18 cellular contexts compared by ENCODE assay signal in the genomic region with DNA sequence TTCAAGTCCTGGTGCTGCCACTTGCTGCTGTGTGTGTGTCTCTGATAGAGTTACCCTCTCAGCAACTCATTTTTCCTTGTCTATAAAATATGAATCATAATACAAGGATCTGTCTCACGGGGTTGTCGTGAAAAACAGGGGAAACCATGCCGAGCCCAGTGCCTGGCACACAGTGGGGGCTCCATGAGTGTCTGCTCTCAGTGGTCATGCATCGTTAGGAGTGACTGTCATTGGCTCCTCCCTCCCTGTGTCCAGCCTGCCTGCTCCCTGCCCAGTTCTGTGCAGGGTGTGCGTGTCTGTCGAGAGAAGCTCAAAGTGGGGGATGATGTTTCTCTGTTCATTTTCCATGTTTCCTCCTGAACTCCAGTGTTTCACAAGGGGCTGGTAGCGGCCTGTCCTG.
"Had no signal": no experiment of that assay in that cellular context is flagged by ENCODE, and none has a peak within 500 bp of the region (broad histone marks: within the 10 kb centered on the region; RNA-seq: fewer than 3 reads in every experiment).

No MANE protein-coding gene starts in this region.

- H3K9me3 ChIP-seq: gastrocnemius medialis, left ventricle myocardium inferior, neutrophil, pancreas, right lobe of liver, testis, upper lobe of left lung had no signal

- H3K36me3 ChIP-seq: gastrocnemius medialis, left ventricle myocardium inferior, neutrophil, pancreas, right lobe of liver, upper lobe of left lung had no signal

- H3K27me3 ChIP-seq: gastrocnemius medialis, pancreas, right lobe of liver, testis, upper lobe of left lung had no signal

- H3K27ac Mint-ChIP-seq: activated CD4-positive, alpha-beta T cell treated with anti-CD3 and anti-CD28 coated beads, Interleukin-2, amount 10 ng/mL, durations not matched to agents 24 days and 14 days; activated CD8-positive, alpha-beta T cell treated with anti-CD3 and anti-CD28 coated beads, Interleukin-2, amount 10 ng/mL, durations not matched to agents 7 days and 5 days; activated naive CD4-positive, alpha-beta T cell treated with anti-CD3 and anti-CD28 coated beads, Interleukin-2, amount 50 U/mL, for 72 hours; activated T-helper 1 cell treated with anti-CD3 and anti-CD28 coated beads, Interleukin-12 subunit alpha, Interleukin-12 subunit beta, Interleukin-2, Interleukin-4 antibody, amounts not matched to agents 30 ng/mL and 10 ng/mL and 1 ng/mL, durations not matched to agents 14 hours and 24 hours and 36 hours; T-helper 1 cell treated with Interleukin-12 subunit alpha and Interleukin-12 subunit beta and Interleukin-4 antibody, amounts not matched to agents 30 μg/mL and 1 μg/mL, for 36 hours had no signal

- H3K27ac ChIP-seq: gastrocnemius medialis, left ventricle myocardium inferior, neutrophil, pancreas, right lobe of liver, testis, upper lobe of left lung had no signal

- H3K9me3 Mint-ChIP-seq: activated CD4-positive, alpha-beta T cell treated with anti-CD3 and anti-CD28 coated beads, Interleukin-2, amount 10 ng/mL, durations not matched to agents 24 days and 14 days; activated naive CD4-positive, alpha-beta T cell treated with anti-CD3 and anti-CD28 coated beads, Interleukin-2, amount 50 U/mL, for 72 hours; activated T-helper 1 cell treated with anti-CD3 and anti-CD28 coated beads, Interleukin-12 subunit alpha, Interleukin-12 subunit beta, Interleukin-2, Interleukin-4 antibody, amounts not matched to agents 30 ng/mL and 10 ng/mL and 1 ng/mL, durations not matched to agents 14 hours and 24 hours and 36 hours; T-helper 1 cell treated with Interleukin-12 subunit alpha and Interleukin-12 subunit beta and Interleukin-4 antibody, amounts not matched to agents 30 μg/mL and 1 μg/mL, for 36 hours had no signal

- H3K4me1 ChIP-seq: gastrocnemius medialis, pancreas, right lobe of liver, testis had no signal

- H3K4me3 ChIP-seq: gastrocnemius medialis, left ventricle myocardium inferior, pancreas, right lobe of liver, smooth muscle cell, testis, upper lobe of left lung had no signal

- H3K36me3 Mint-ChIP-seq: activated naive CD4-positive, alpha-beta T cell treated with anti-CD3 and anti-CD28 coated beads, Interleukin-2, amount 50 U/mL, for 72 hours; naive thymus-derived CD4-positive, alpha-beta T cell had no signal

- DNase-seq: activated CD4-positive, alpha-beta T cell treated with anti-CD3 and anti-CD28 coated beads, Interleukin-2, amount 10 ng/mL, durations not matched to agents 24 days and 14 days; activated CD8-positive, alpha-beta T cell treated with anti-CD3 and anti-CD28 coated beads, Interleukin-2, amount 10 ng/mL, durations not matched to agents 7 days and 5 days; activated gamma-delta T cell treated with Interleukin-2 at 50 U/mL for 16 hours; amniotic stem cell; caudate nucleus; gastrocnemius medialis; left ventricle myocardium inferior; naive thymus-derived CD4-positive, alpha-beta T cell; pancreas; right lobe of liver; stimulated activated CD4-positive, alpha-beta T cell treated with anti-CD3 and anti-CD28 coated beads, Interleukin-4, amount 100 ng/mL, for 1 hour; testis had no signal

- H3K4me3 Mint-ChIP-seq: activated CD4-positive, alpha-beta T cell treated with anti-CD3 and anti-CD28 coated beads, Interleukin-2, amount 10 ng/mL, durations not matched to agents 24 days and 14 days; activated CD8-positive, alpha-beta T cell treated with anti-CD3 and anti-CD28 coated beads, Interleukin-2, amount 10 ng/mL, durations not matched to agents 7 days and 5 days; activated T-helper 1 cell treated with anti-CD3 and anti-CD28 coated beads, Interleukin-12 subunit alpha, Interleukin-12 subunit beta, Interleukin-2, Interleukin-4 antibody, amounts not matched to agents 30 ng/mL and 10 ng/mL and 1 ng/mL, durations not matched to agents 14 hours and 24 hours and 36 hours; T-helper 1 cell treated with Interleukin-12 subunit alpha and Interleukin-12 subunit beta and Interleukin-4 antibody, amounts not matched to agents 30 μg/mL and 1 μg/mL, for 36 hours had no signal
